ENCODE assay signal across 21 cellular contexts in genomic region chr2:16257725-16258028, GRCh38.
"Had no signal": no experiment of that assay in that cellular context is flagged by ENCODE, and none has a peak within 500 bp of the region (broad histone marks: within the 10 kb centered on the region; RNA-seq: fewer than 3 reads in every experiment).

No MANE protein-coding gene starts in this region.

- H3K4me3 ChIP-seq: lung, pancreas, smooth muscle cell, tibial artery, upper lobe of right lung, vagina had no signal

- H3K9me3 Mint-ChIP-seq: dendritic cell treated with granulocyte-macrophage colony-stimulating factor and Interleukin-4, amounts not matched to agents 40 ng/mL and 50 ng/mL, for 4 days; natural killer cell treated with Interleukin-12 subunit alpha and Interleukin-12 subunit beta and Interleukin-15 and Interleukin-18, amount 100 ng/mL, for 72 hours had no signal

- H3K9me3 ChIP-seq: pancreas, tibial artery, upper lobe of right lung, vagina had no signal

- ATAC-seq: foreskin keratinocyte; left cardiac atrium; left ventricle myocardium superior; natural killer cell treated with Interleukin-12 subunit alpha and Interleukin-12 subunit beta and Interleukin-15 and Interleukin-18, amount 100 ng/mL, for 72 hours; pancreas; right cardiac atrium; upper lobe of right lung had no signal

- H3K36me3 Mint-ChIP-seq: immature natural killer cell; natural killer cell treated with Interleukin-12 subunit alpha and Interleukin-12 subunit beta and Interleukin-15 and Interleukin-18, amount 100 ng/mL, for 72 hours had no signal

- H3K4me1 Mint-ChIP-seq: immature natural killer cell had no signal

- H3K27ac Mint-ChIP-seq: dendritic cell treated with granulocyte-macrophage colony-stimulating factor and Interleukin-4, amounts not matched to agents 40 ng/mL and 50 ng/mL, for 4 days; immature natural killer cell; natural killer cell treated with Interleukin-12 subunit alpha and Interleukin-12 subunit beta and Interleukin-15 and Interleukin-18, amount 100 ng/mL, for 72 hours had no signal

- H3K4me2 ChIP-seq: smooth muscle cell had no signal

- DNase-seq: erythroblast; foreskin keratinocyte; immature natural killer cell; kidney; left cardiac atrium; left ventricle myocardium superior; mesenchymal stem cell; midbrain; occipital lobe; pancreas; right cardiac atrium; stimulated activated CD4-positive, alpha-beta T cell treated with anti-CD3 and anti-CD28 coated beads, Interleukin-2, amount 100 ng/mL, for 48 hours; stimulated activated naive CD4-positive, alpha-beta T cell treated with Interleukin-2 at 50 U/mL for 16 hours; tibial artery; upper lobe of right lung had no signal

- H3K4me3 Mint-ChIP-seq: dendritic cell treated with granulocyte-macrophage colony-stimulating factor and Interleukin-4, amounts not matched to agents 40 ng/mL and 50 ng/mL, for 4 days; immature natural killer cell; natural killer cell treated with Interleukin-12 subunit alpha and Interleukin-12 subunit beta and Interleukin-15 and Interleukin-18, amount 100 ng/mL, for 72 hours had no signal

- H3K36me3 ChIP-seq: pancreas, tibial artery, upper lobe of right lung, vagina had no signal

- H3K27ac ChIP-seq: foreskin keratinocyte, pancreas, tibial artery, upper lobe of right lung, vagina had no signal

- H3K27me3 ChIP-seq: foreskin keratinocyte, pancreas, upper lobe of right lung, vagina had no signal

- H3K27me3 Mint-ChIP-seq: progenitor cell of endocrine pancreas had no signal

- H3K4me1 ChIP-seq: foreskin keratinocyte, tibial artery, upper lobe of right lung, vagina had no signal
